Comparison of ENCODE assay signal across 21 cellular contexts in genomic region chr3:186070550-186070949, GRCh38. TPM values are rescaled to one million over a fixed set of nuclear protein-coding genes. Genes with fewer than 3 reads are reported as not detected.
"Had no signal": no experiment of that assay in that cellular context is flagged by ENCODE, and none has a peak within 500 bp of the region (broad histone marks: within the 10 kb centered on the region; RNA-seq: fewer than 3 reads in every experiment).

No MANE protein-coding gene starts in this region.

- H3K36me3 ChIP-seq: breast epithelium, colonic mucosa, vagina had no signal

- H3K4me1 ChIP-seq: colonic mucosa, lower lobe of right lung, testis had no signal

- H3K27me3 ChIP-seq: breast epithelium, colonic mucosa, testis, vagina had no signal

- H3K27ac ChIP-seq: breast epithelium, colonic mucosa, epithelial cell of prostate, lower lobe of right lung, testis, vagina had no signal

- FAIRE-seq: kidney, TTC549 had no signal

- H3K4me3 Mint-ChIP-seq: activated naive CD8-positive, alpha-beta T cell treated with anti-CD3 and anti-CD28 coated beads for 36 hours; central memory CD8-positive, alpha-beta T cell; naive thymus-derived CD4-positive, alpha-beta T cell; stimulated activated naive B cell treated with anti-CD40 and anti-IgM and Interleukin-4, amounts not matched to agents 10 μg/mL and 1 μg/mL and 100 μg/mL, for 72 hours; type B pancreatic cell had no signal

- ATAC-seq: left lobe of liver; lower lobe of right lung; naive thymus-derived CD4-positive, alpha-beta T cell; stimulated activated naive B cell treated with anti-CD40 and anti-IgM and Interleukin-4, amounts not matched to agents 10 μg/mL and 1 μg/mL and 100 μg/mL, for 72 hours had no signal

- H3K27me3 Mint-ChIP-seq: stimulated activated naive B cell treated with anti-CD40 and anti-IgM and Interleukin-4, amounts not matched to agents 10 μg/mL and 1 μg/mL and 100 μg/mL, for 72 hours; type B pancreatic cell had no signal

- H3K27ac Mint-ChIP-seq: activated naive CD8-positive, alpha-beta T cell treated with anti-CD3 and anti-CD28 coated beads for 36 hours; naive thymus-derived CD4-positive, alpha-beta T cell; stimulated activated naive B cell treated with anti-CD40 and anti-IgM and Interleukin-4, amounts not matched to agents 10 μg/mL and 1 μg/mL and 100 μg/mL, for 72 hours; type B pancreatic cell had no signal

- DNase-seq: activated CD4-positive, alpha-beta T cell treated with anti-CD3 and anti-CD28 coated beads, Interleukin-2, amount 50 U/mL, for 4 hours; activated CD8-positive, alpha-beta memory T cell treated with anti-CD3 and anti-CD28 coated beads, Interleukin-2, amount 50 U/mL, for 48 hours; activated naive CD4-positive, alpha-beta T cell treated with Interleukin-2 at 50 U/mL for 16 hours; activated naive CD8-positive, alpha-beta T cell treated with anti-CD3 and anti-CD28 coated beads for 36 hours; activated T-cell treated with anti-CD3 and anti-CD28 coated beads, Interleukin-2, amount 50 U/mL, for 48 hours; amniotic stem cell; colonic mucosa; kidney; lower lobe of right lung; naive thymus-derived CD4-positive, alpha-beta T cell; stimulated activated CD4-positive, alpha-beta T cell treated with anti-CD3 and anti-CD28 coated beads, Interleukin-2, amount 100 ng/mL, for 48 hours; stimulated activated CD8-positive, alpha-beta memory T cell treated with anti-CD3 and anti-CD28 coated beads, Interleukin-4, amount 100 ng/mL, for 48 hours; stimulated activated naive B cell treated with anti-CD40 and anti-IgM and Interleukin-4, amounts not matched to agents 10 μg/mL and 1 μg/mL and 100 μg/mL, for 72 hours; testis had no signal

- H3K9me3 ChIP-seq: colonic mucosa, testis had no signal

- H3K4me3 ChIP-seq: breast epithelium, colonic mucosa, lower lobe of right lung, testis, vagina had no signal

RNA-seq across cellular contexts. Expression of gene ETV5, which starts 38.3 kb away (rescaled TPM):
- polyA plus RNA-seq: naive thymus-derived CD4-positive, alpha-beta T cell had no signal
